10 cellular contexts compared by ENCODE assay signal in genomic region chr3:53140575-53141467, GRCh38. TPM values are rescaled to one million over a fixed set of nuclear protein-coding genes. Genes with fewer than 3 reads are reported as not detected.
DNase-seq lines count a peak whose midpoint lies in the region; ATAC-seq and TF ChIP-seq lines count a peak whose summit lies in the region.
"Had no signal": no experiment of that assay in that cellular context is flagged by ENCODE, and none has a peak within 500 bp of the region (broad histone marks: within the 10 kb centered on the region; RNA-seq: fewer than 3 reads in every experiment).

No MANE protein-coding gene starts in this region.

- H3K9ac ChIP-seq in adipocyte (ENCODE audit: low read length) = no peak overlapping the region

- H3K36me3 ChIP-seq in adipocyte (ENCODE audit: control insufficient read depth, insufficient read depth, low read length, severe bottlenecking) = no peaks in the 10 kb centered on the region
- H3K36me3 ChIP-seq in lower lobe of right lung = no peaks in the 10 kb centered on the region
- H3K36me3 ChIP-seq in uterus = no peaks in the 10 kb centered on the region
- H3K36me3 ChIP-seq: ascending aorta had no signal

- TF ChIP-seq CTCF in HL-60 (IDR thresholded peaks at IDR 0.05; ENCODE audit: insufficient read depth, low read length) (no peak), lower lobe of right lung (IDR thresholded peaks at IDR 0.05) (no peak), uterus (IDR thresholded peaks at IDR 0.05) (no peak)

- DNase-seq in Ammon's horn (ENCODE audit: low spot score) = peak; percentile 30
- peak; percentile 95 to 97 for DNase-seq in HL-60 (ENCODE audit: low read depth in 1 of 2, low spot score in 1 of 2)
- DNase-seq in adipocyte (ENCODE audit: low read depth) = peak; percentile 54
- DNase-seq in lower lobe of right lung = no peak
- no peak for DNase-seq in OCI-M1 (lab: John Stamatoyannopoulos, UW)
- DNase-seq in GOT3 (lab: John Stamatoyannopoulos, UW) = no peak
- no peak for DNase-seq in uterus
- no peak for DNase-seq in NCI-H526 treated with DMSO at 0.1 percent for 48 hours (lab: John Stamatoyannopoulos, UW)

- H3K4me3 ChIP-seq in HL-60 (replicated peaks; ENCODE audit: insufficient read depth, low read length) = no peak overlapping the region
- no peak overlapping the region for H3K4me3 ChIP-seq in adipocyte (ENCODE audit: low read length)
- H3K4me3 ChIP-seq in lower lobe of right lung = no peak overlapping the region
- no peak overlapping the region for H3K4me3 ChIP-seq in uterus
- H3K4me3 ChIP-seq: ascending aorta, GM23338 had no signal

- peak overlapping the region; percentile 86 for H3K27ac ChIP-seq in HL-60 (replicated peaks)
- H3K27ac ChIP-seq in lower lobe of right lung = no peak overlapping the region
- H3K27ac ChIP-seq in uterus = no peak overlapping the region

- H3K9me3 ChIP-seq in adipocyte (ENCODE audit: control insufficient read depth, low read length) (no peaks in the 10 kb centered on the region), lower lobe of right lung (no peaks in the 10 kb centered on the region), uterus (no peaks in the 10 kb centered on the region)
- H3K9me3 ChIP-seq: ascending aorta had no signal

- ATAC-seq in lower lobe of right lung = peak; percentile 37 to 65
- ATAC-seq: GM23338 had no signal

- H3K4me1 ChIP-seq in adipocyte (ENCODE audit: control insufficient read depth, insufficient read depth, low read length) (peaks cover 10% of the 10 kb centered on the region), lower lobe of right lung (peaks cover 27% of the 10 kb centered on the region), uterus (no peaks in the 10 kb centered on the region)

- H3K27me3 ChIP-seq in HL-60 (ENCODE audit: insufficient read depth, poor library complexity, severe bottlenecking) = no peaks in the 10 kb centered on the region
- H3K27me3 ChIP-seq in adipocyte (replicated peaks; ENCODE audit: control insufficient read depth, insufficient read depth, low read length) = no peaks in the 10 kb centered on the region
- H3K27me3 ChIP-seq in lower lobe of right lung (ENCODE audit: low read depth) = no peaks in the 10 kb centered on the region
- H3K27me3 ChIP-seq in uterus = no peaks in the 10 kb centered on the region
- H3K27me3 ChIP-seq: ascending aorta had no signal

- intact Hi-C loops in lower lobe of right lung (cut with DNase I) = no loop called here
- intact Hi-C loops in uterus (cut with DNase I; ENCODE audit: low total_unique reads) = no loop called here

- no peak for TF ChIP-seq POLR2A in uterus (IDR thresholded peaks at IDR 0.05)

RNA-seq across cellular contexts. Expression of gene RFT1, which starts 10.6 kb away (rescaled TPM):
- total RNA-seq in lower lobe of right lung (18.3 TPM), uterus (10 to 100 TPM; 13.1 to 38.2 (median 16.5) TPM)

RNA-seq across cellular contexts. Expression of gene PRKCD, which starts 20.2 kb away (rescaled TPM):
- total RNA-seq in lower lobe of right lung = 103 TPM
- 10 to 100 TPM in 2 of 4 donors, 1 to 10 TPM in 1, under 1 TPM in 1; under 0.01 to 16.8 (median 12.6) TPM for total RNA-seq in uterus

Comparison
In these comparisons a context has a peak if more than half of its experiments do, and no peak if none do; other contexts are left out.
1. DNase-seq: peak in Ammon's horn (single experiment), HL-60 (2 of 2) and adipocyte (single experiment); none in lower lobe of right lung (single experiment), OCI-M1 (single experiment), GOT3 (single experiment), uterus (0 of 2) and NCI-H526 treated with DMSO at 0.1 percent for 48 hours (single experiment).